In genomic region chr12:79527498-79527897, GRCh38 we compare ENCODE assay signal across 19 cellular contexts.
"Had no signal": no experiment of that assay in that cellular context is flagged by ENCODE, and none has a peak within 500 bp of the region (broad histone marks: within the 10 kb centered on the region; RNA-seq: fewer than 3 reads in every experiment).

No MANE protein-coding gene starts in this region.

- H3K4me3 Mint-ChIP-seq: activated CD4-positive, alpha-beta T cell treated with anti-CD3 and anti-CD28 coated beads, Interleukin-2, amount 10 ng/mL, durations not matched to agents 24 days and 14 days; activated CD8-positive, alpha-beta T cell treated with anti-CD3 and anti-CD28 coated beads, Interleukin-2, amount 10 ng/mL, durations not matched to agents 7 days and 5 days; central memory CD8-positive, alpha-beta T cell; memory B cell; naive thymus-derived CD8-positive, alpha-beta T cell; stimulated activated naive B cell treated with anti-CD40 and anti-IgM and Interleukin-4, amounts not matched to agents 10 μg/mL and 1 μg/mL and 100 μg/mL, for 72 hours had no signal

- ATAC-seq: activated CD8-positive, alpha-beta T cell treated with anti-CD3 and anti-CD28 coated beads, Interleukin-2, amount 10 ng/mL, durations not matched to agents 7 days and 5 days; activated naive CD4-positive, alpha-beta T cell treated with anti-CD3 and anti-CD28 coated beads, Interleukin-2, amount 50 U/mL, for 72 hours; mucosa of descending colon; naive thymus-derived CD8-positive, alpha-beta T cell; stimulated activated naive B cell treated with anti-CD40 and anti-IgM and Interleukin-4, amounts not matched to agents 10 μg/mL and 1 μg/mL and 100 μg/mL, for 72 hours had no signal

- DNase-seq: activated CD4-positive, alpha-beta T cell treated with anti-CD3 and anti-CD28 coated beads, Interleukin-2, amount 10 ng/mL, durations not matched to agents 24 days and 14 days; activated CD4-positive, CD25-positive, alpha-beta regulatory T cell; activated CD8-positive, alpha-beta memory T cell treated with anti-CD3 and anti-CD28 coated beads, Interleukin-2, amount 50 U/mL, for 4 hours; activated CD8-positive, alpha-beta T cell treated with anti-CD3 and anti-CD28 coated beads, Interleukin-2, amount 10 ng/mL, durations not matched to agents 7 days and 5 days; activated effector memory CD4-positive, alpha-beta T cell treated with anti-CD3 and anti-CD28 coated beads, Interleukin-2, amount 50 U/mL, for 16 hours; activated T-cell treated with anti-CD3 and anti-CD28 coated beads, Interleukin-2, amount 50 U/mL, for 48 hours; effector CD8-positive, alpha-beta T cell; esophagus squamous epithelium; hippocampal formation; left ventricle myocardium inferior; mucosa of descending colon; naive thymus-derived CD8-positive, alpha-beta T cell; sigmoid colon; stimulated activated CD4-positive, alpha-beta T cell treated with anti-CD3 and anti-CD28 coated beads, Interleukin-2, amount 100 ng/mL, for 48 hours; stimulated activated naive B cell treated with anti-CD40 and anti-IgM and Interleukin-4, amounts not matched to agents 10 μg/mL and 1 μg/mL and 100 μg/mL, for 72 hours had no signal

- H3K4me3 ChIP-seq: esophagus squamous epithelium, left ventricle myocardium inferior, mucosa of descending colon, sigmoid colon, tibial nerve had no signal

- H3K27me3 Mint-ChIP-seq: activated CD4-positive, alpha-beta T cell treated with anti-CD3 and anti-CD28 coated beads, Interleukin-2, amount 10 ng/mL, durations not matched to agents 24 days and 14 days; central memory CD8-positive, alpha-beta T cell; memory B cell; stimulated activated naive B cell treated with anti-CD40 and anti-IgM and Interleukin-4, amounts not matched to agents 10 μg/mL and 1 μg/mL and 100 μg/mL, for 72 hours had no signal

- H3K9me3 Mint-ChIP-seq: activated CD4-positive, alpha-beta T cell treated with anti-CD3 and anti-CD28 coated beads, Interleukin-2, amount 10 ng/mL, durations not matched to agents 24 days and 14 days; activated naive CD4-positive, alpha-beta T cell treated with anti-CD3 and anti-CD28 coated beads, Interleukin-2, amount 50 U/mL, for 72 hours; central memory CD8-positive, alpha-beta T cell; memory B cell; naive thymus-derived CD8-positive, alpha-beta T cell; stimulated activated naive B cell treated with anti-CD40 and anti-IgM and Interleukin-4, amounts not matched to agents 10 μg/mL and 1 μg/mL and 100 μg/mL, for 72 hours had no signal

- H3K27ac Mint-ChIP-seq: activated CD4-positive, alpha-beta T cell treated with anti-CD3 and anti-CD28 coated beads, Interleukin-2, amount 10 ng/mL, durations not matched to agents 24 days and 14 days; activated CD8-positive, alpha-beta T cell treated with anti-CD3 and anti-CD28 coated beads, Interleukin-2, amount 10 ng/mL, durations not matched to agents 7 days and 5 days; activated naive CD4-positive, alpha-beta T cell treated with anti-CD3 and anti-CD28 coated beads, Interleukin-2, amount 50 U/mL, for 72 hours; memory B cell; naive thymus-derived CD8-positive, alpha-beta T cell; stimulated activated naive B cell treated with anti-CD40 and anti-IgM and Interleukin-4, amounts not matched to agents 10 μg/mL and 1 μg/mL and 100 μg/mL, for 72 hours had no signal

- H3K4me1 Mint-ChIP-seq: activated CD4-positive, alpha-beta T cell treated with anti-CD3 and anti-CD28 coated beads, Interleukin-2, amount 10 ng/mL, durations not matched to agents 24 days and 14 days; central memory CD8-positive, alpha-beta T cell; memory B cell; naive thymus-derived CD8-positive, alpha-beta T cell; stimulated activated naive B cell treated with anti-CD40 and anti-IgM and Interleukin-4, amounts not matched to agents 10 μg/mL and 1 μg/mL and 100 μg/mL, for 72 hours had no signal

- H3K36me3 Mint-ChIP-seq: activated naive CD4-positive, alpha-beta T cell treated with anti-CD3 and anti-CD28 coated beads, Interleukin-2, amount 50 U/mL, for 72 hours; naive thymus-derived CD8-positive, alpha-beta T cell had no signal
